Comparison of ENCODE assay signal across 9 cellular contexts in genomic region chr2:10790228-10790973, GRCh38. TPM values are rescaled to one million over a fixed set of nuclear protein-coding genes. Genes with fewer than 3 reads are reported as not detected.
DNase-seq lines count a peak whose midpoint lies in the region; ATAC-seq and TF ChIP-seq lines count a peak whose summit lies in the region.
"Had no signal": no experiment of that assay in that cellular context is flagged by ENCODE, and none has a peak within 500 bp of the region (broad histone marks: within the 10 kb centered on the region; RNA-seq: fewer than 3 reads in every experiment).

No MANE protein-coding gene starts in this region.

- no peak for TF ChIP-seq CTCF in WTC11 (IDR thresholded peaks at IDR 0.05)

- H3K36me3 Mint-ChIP-seq in WTC11, result peaks cover 89% of the 10 kb centered on the region

- no peaks in the 10 kb centered on the region for H3K4me1 Mint-ChIP-seq in WTC11

- H3K27me3 ChIP-seq in mucosa of stomach (ENCODE audit: control insufficient read depth, insufficient read depth, low read length), result no peaks in the 10 kb centered on the region

- no peak overlapping the region for H3K27ac Mint-ChIP-seq in WTC11

- POLR2A ChIA-PET in WTC11 (lab: Charles Lee), result no interaction called here

- no peaks in the 10 kb centered on the region for H3K9me3 Mint-ChIP-seq in WTC11

- CTCF ChIA-PET in WTC11 (lab: Charles Lee), result interaction anchor here (1.1 kb wide), 1 partner anchor 42 kb away, joined by 3 read pairs; no protein-coding TSS in a partner anchor

- no peaks in the 10 kb centered on the region for H3K9me3 ChIP-seq in mucosa of stomach (ENCODE audit: control insufficient read depth, low read length)

- peak overlapping the region; percentile 13 for H3K9ac ChIP-seq in mucosa of stomach (ENCODE audit: low read length)

- peak; percentile 45 for ATAC-seq in GM18868 (IDR thresholded peaks at IDR 0.05; ENCODE audit: unreplicated experiment)
- peak; percentile 88 for ATAC-seq in GM21576 (IDR thresholded peaks at IDR 0.05; ENCODE audit: unreplicated experiment)
- ATAC-seq in HG03575 (IDR thresholded peaks at IDR 0.05; ENCODE audit: extremely low read depth, insufficient number of reproducible peaks, low FRiP score, unreplicated experiment), result peak; percentile 75
- ATAC-seq in WTC11, result no peak

- DNase-seq in WTC11 (ENCODE audit: low spot score) (no peak), hippocampal formation (lab: John Stamatoyannopoulos, UW) (no peak), DMS153 (lab: John Stamatoyannopoulos, UW) (no peak)
- no peak for DNase-seq in stimulated activated CD4-positive, alpha-beta T cell treated with anti-CD3 and anti-CD28 coated beads, Interleukin-1b, Interleukin-23, amount 100 ng/mL, for 48 hours
- DNase-seq: NCI-H1105 treated with DMSO at 0.1 percent for 48 hours had no signal

- no peak overlapping the region for H3K4me3 Mint-ChIP-seq in WTC11

- H3K4me1 ChIP-seq in mucosa of stomach (ENCODE audit: control insufficient read depth, insufficient read depth, low read length), result no peaks in the 10 kb centered on the region

- no peak overlapping the region for H3K4me3 ChIP-seq in mucosa of stomach (ENCODE audit: low read length)

- peaks cover 21% of the 10 kb centered on the region for H3K36me3 ChIP-seq in mucosa of stomach (ENCODE audit: control insufficient read depth, insufficient read depth, low read length)

- H3K27me3 Mint-ChIP-seq in WTC11 (ENCODE audit: low read depth), result no peaks in the 10 kb centered on the region

TF ChIP-seq in WTC11, 78 proteins besides CTCF, POLR2A, EP300 and RAD21:
- no peak for TF ChIP-seq JUN (CRISPR knock-in tag; IDR thresholded peaks at IDR 0.05)
- no peak for TF ChIP-seq TP53 (CRISPR knock-in tag; IDR thresholded peaks at IDR 0.05)
- no peak for TF ChIP-seq SOX15 (CRISPR knock-in tag; IDR thresholded peaks at IDR 0.05)
- no peak for TF ChIP-seq ZNF219 (CRISPR knock-in tag; IDR thresholded peaks at IDR 0.05; ENCODE audit: borderline replicate concordance)
- TF ChIP-seq FOXJ3 (CRISPR knock-in tag; IDR thresholded peaks at IDR 0.05; ENCODE audit: borderline replicate concordance), result no peak
- no peak for TF ChIP-seq ZNF416 (CRISPR knock-in tag; IDR thresholded peaks at IDR 0.05)
- TF ChIP-seq ATF1 (CRISPR knock-in tag; IDR thresholded peaks at IDR 0.05), result no peak
- no peak for TF ChIP-seq ATF3 (CRISPR knock-in tag; conservative IDR thresholded peaks at IDR 0.05)

RNA-seq across cellular contexts. Expression of gene PDIA6, which starts 22.2 kb away (rescaled TPM):
- 331 to 344 TPM (median 340 TPM) in 3 replicates for total RNA-seq in WTC11 (2021)
